Comparison of ENCODE assay signal across 8 cellular contexts in genomic region chr2:200509227-200509607, GRCh38. TPM values are rescaled to one million over a fixed set of nuclear protein-coding genes. Genes with fewer than 3 reads are reported as not detected.
DNase-seq lines count a peak whose midpoint lies in the region; ATAC-seq and TF ChIP-seq lines count a peak whose summit lies in the region.

No MANE protein-coding gene starts in this region.

- 0 out of 2 replicates have a peak, but pooled peaks cover 4% of the 10 kb centered on the region for H3K27me3 ChIP-seq in OCI-LY1 (ENCODE audit: insufficient read depth, low read length)
- H3K27me3 ChIP-seq in colonic mucosa = no peaks in the 10 kb centered on the region
- H3K27me3 ChIP-seq in lower lobe of right lung (ENCODE audit: low read depth) = no peaks in the 10 kb centered on the region
- no peaks in the 10 kb centered on the region for H3K27me3 ChIP-seq in upper lobe of left lung

- no peak overlapping the region for H2AFZ ChIP-seq in OCI-LY1 (ENCODE audit: low read length)

- H3K36me3 ChIP-seq in OCI-LY1 (ENCODE audit: insufficient read depth, low read length) = peaks cover 4% of the 10 kb centered on the region; the same call in 1 of the 2 replicates
- no peaks in the 10 kb centered on the region for H3K36me3 ChIP-seq in colonic mucosa
- H3K36me3 ChIP-seq in lower lobe of right lung = peaks cover 21% of the 10 kb centered on the region
- H3K36me3 ChIP-seq in upper lobe of left lung = peaks cover 0 to 5% (median 0%) of the 10 kb centered on the region in 4 donors

- H3K9me3 ChIP-seq in OCI-LY1 (ENCODE audit: low read length) = no peaks in the 10 kb centered on the region
- H3K9me3 ChIP-seq in colonic mucosa = no peaks in the 10 kb centered on the region
- H3K9me3 ChIP-seq in lower lobe of right lung = no peaks in the 10 kb centered on the region
- H3K9me3 ChIP-seq in upper lobe of left lung = no peaks in the 10 kb centered on the region

- H3K27ac ChIP-seq in OCI-LY1 (ENCODE audit: low read depth, low read length, poor library complexity, severe bottlenecking) (peak overlapping the region; percentile 21), colonic mucosa (peak overlapping the region; percentile 78), lower lobe of right lung (peak overlapping the region; percentile 92), upper lobe of left lung (peak overlapping the region; percentile 86 to 94 (median 92))

- TF ChIP-seq POLR2A in upper lobe of left lung (IDR thresholded peaks at IDR 0.05) = no peak

- 35 to 52% methylated on average over 6 to 8 of the region's 8 CpGs for WGBS in upper lobe of left lung, 2 donors

- H3K4me1 ChIP-seq in OCI-LY1 (ENCODE audit: insufficient read depth, low read length, severe bottlenecking) = peaks cover 18% of the 10 kb centered on the region
- H3K4me1 ChIP-seq in colonic mucosa = no peaks in the 10 kb centered on the region
- H3K4me1 ChIP-seq in lower lobe of right lung = peaks cover 11% of the 10 kb centered on the region
- peaks cover 5 to 14% (median 10%) of the 10 kb centered on the region in 4 donors for H3K4me1 ChIP-seq in upper lobe of left lung

- no peaks in the 10 kb centered on the region for H3F3A ChIP-seq in OCI-LY1 (ENCODE audit: insufficient read depth, low read length)

- ATAC-seq in GM18511 (IDR thresholded peaks at IDR 0.05; ENCODE audit: unreplicated experiment) (peak; percentile 2), lower lobe of right lung (peak; percentile 5 to 17), upper lobe of left lung (ENCODE audit: low FRiP score in 2 of 2) (peak; percentile 12 to 34)

- intact Hi-C loops in colonic mucosa (cut with DNase I) (no loop called here), lower lobe of right lung (cut with DNase I) (no loop called here)

- no peaks in the 10 kb centered on the region for H3K79me2 ChIP-seq in OCI-LY1 (ENCODE audit: insufficient read depth, low read length)

- DNase-seq in A172 (ENCODE audit: low spot score) (peak; percentile 13), colonic mucosa (peak; percentile 36), lower lobe of right lung (no peak), upper lobe of left lung (no peak), OCI-M2 (lab: John Stamatoyannopoulos, UW; ENCODE audit: unreplicated experiment) (no peak), NCI-H345 treated with DMSO at 0.1 percent for 48 hours (lab: John Stamatoyannopoulos, UW; ENCODE audit: unreplicated experiment) (no peak)

- peak overlapping the region; percentile 82 for H3K4me2 ChIP-seq in OCI-LY1 (ENCODE audit: low read length)

- H3K9ac ChIP-seq in OCI-LY1 (ENCODE audit: low read length) = peak overlapping the region; percentile 84
- peak overlapping the region; percentile 78 to 84 for H3K9ac ChIP-seq in colonic mucosa (ENCODE audit: low read depth in 2 of 2, low read length in 2 of 2)

- no peaks in the 10 kb centered on the region for H4K20me1 ChIP-seq in OCI-LY1 (ENCODE audit: insufficient read depth, low read length)

- no peak for TF ChIP-seq EP300 in upper lobe of left lung (IDR thresholded peaks at IDR 0.05)

- TF ChIP-seq CTCF in OCI-LY1 (IDR thresholded peaks at IDR 0.05; ENCODE audit: low read length) = no peak
- TF ChIP-seq CTCF in colonic mucosa (IDR thresholded peaks at IDR 0.05) = no peak
- TF ChIP-seq CTCF in lower lobe of right lung (IDR thresholded peaks at IDR 0.05) = no peak
- no peak for TF ChIP-seq CTCF in upper lobe of left lung (IDR thresholded peaks at IDR 0.05)

- H3K4me3 ChIP-seq in OCI-LY1 (ENCODE audit: low read depth, low read length, poor library complexity, severe bottlenecking) (peak overlapping the region; percentile 81), colonic mucosa (peak overlapping the region; percentile 70), lower lobe of right lung (peak overlapping the region; percentile 90), upper lobe of left lung (peak overlapping the region; percentile 52 to 90 (median 85))

- no peaks in the 10 kb centered on the region for H3K9me2 ChIP-seq in OCI-LY1 (ENCODE audit: low read depth, low read length)

RNA-seq across cellular contexts. Expression of gene KCTD18, which starts 0.7 kb away (rescaled TPM):
- 22.1 and 31.5 TPM in 2 replicates for total RNA-seq in A172 (2014; rRNA removed; shearing (Covaris generic))
- total RNA-seq in colonic mucosa = 10 to 100 TPM in 1 of 2 donors, 1 to 10 TPM in 1; 8.6 to 13.8 TPM
- 14.3 TPM for total RNA-seq in lower lobe of right lung
- total RNA-seq in upper lobe of left lung = 10 to 100 TPM; 13.6 to 34.6 (median 16.6) TPM

RNA-seq across cellular contexts. Expression of gene SGO2, which starts 16.8 kb away (rescaled TPM):
- 24.2 and 33.1 TPM in 2 replicates for total RNA-seq in A172 (2014; rRNA removed; shearing (Covaris generic))
- total RNA-seq in colonic mucosa (10 to 100 TPM in 1 of 2 donors, 1 to 10 TPM in 1; 7.6 to 19.5 TPM), lower lobe of right lung (2.8 TPM), upper lobe of left lung (1 to 10 TPM in 5 of 6 donors, under 1 TPM in 1; 0.55 to 8.3 (median 2.8) TPM)

Comparison
In these comparisons a context has a peak if more than half of its experiments do, and no peak if none do; other contexts are left out.
1. DNase-seq: peak in A172 (single experiment) and colonic mucosa (single experiment); none in lower lobe of right lung (single experiment), upper lobe of left lung (0 of 2), OCI-M2 (single experiment) and NCI-H345 treated with DMSO at 0.1 percent for 48 hours (single experiment).
2. H3K27ac ChIP-seq: peak in every context shown above with its lines; median percentile 92 in lower lobe of right lung; 92 in upper lobe of left lung; 78 in colonic mucosa; 21 in OCI-LY1.
3. Peak in every context shown above with its lines, with median percentiles within 50 percentile points of each other: ATAC-seq and H3K4me3 ChIP-seq.